Comparison of ENCODE assay signal across 1 cellular context in the genomic region with DNA sequence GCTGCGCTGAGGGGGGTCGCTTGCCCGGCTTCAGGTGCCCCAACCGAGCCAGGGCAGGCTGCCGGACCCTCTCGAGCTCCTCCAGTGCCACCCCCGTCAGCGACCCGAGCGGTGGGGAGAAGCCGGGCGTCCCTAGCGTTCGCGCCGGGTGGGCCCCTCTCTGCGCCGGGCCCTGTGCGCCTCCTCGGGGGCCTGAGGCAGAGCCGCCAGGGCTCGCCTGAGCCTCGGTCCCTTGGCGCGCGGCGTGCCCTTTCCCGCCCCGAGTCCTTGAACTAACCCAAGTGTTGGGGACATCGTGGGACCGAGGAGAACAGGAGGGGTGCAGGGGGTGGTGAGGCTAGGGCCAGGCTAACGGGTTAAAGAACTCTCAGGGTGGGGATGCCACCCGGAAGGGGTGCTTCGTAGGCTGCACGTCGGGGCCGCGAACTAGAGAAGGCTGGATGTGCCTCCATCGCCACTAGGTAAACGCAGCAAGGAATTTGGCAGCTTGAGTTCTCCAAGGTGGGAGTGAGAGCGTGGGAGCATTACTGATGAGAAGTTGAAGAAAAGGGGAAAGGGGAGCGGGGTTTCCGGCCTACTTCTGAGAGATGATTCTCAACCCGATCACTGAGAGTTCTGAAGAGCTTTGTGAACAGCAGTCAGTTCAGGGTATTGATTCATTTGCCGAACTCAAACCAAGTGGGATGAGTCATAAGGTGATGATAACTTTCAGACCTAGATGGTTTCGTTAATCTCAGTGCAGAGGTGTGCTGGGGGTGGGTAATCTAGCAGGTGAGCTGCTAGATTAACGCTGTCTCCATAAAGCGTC.
TF ChIP-seq lines count a peak whose summit lies in the region.

No MANE protein-coding gene starts in this region.

TF ChIP-seq in K562, 482 proteins besides CTCF, POLR2A, EP300 and RAD21 (continued from another document and continues in another):
- TF ChIP-seq, protein P1, sequence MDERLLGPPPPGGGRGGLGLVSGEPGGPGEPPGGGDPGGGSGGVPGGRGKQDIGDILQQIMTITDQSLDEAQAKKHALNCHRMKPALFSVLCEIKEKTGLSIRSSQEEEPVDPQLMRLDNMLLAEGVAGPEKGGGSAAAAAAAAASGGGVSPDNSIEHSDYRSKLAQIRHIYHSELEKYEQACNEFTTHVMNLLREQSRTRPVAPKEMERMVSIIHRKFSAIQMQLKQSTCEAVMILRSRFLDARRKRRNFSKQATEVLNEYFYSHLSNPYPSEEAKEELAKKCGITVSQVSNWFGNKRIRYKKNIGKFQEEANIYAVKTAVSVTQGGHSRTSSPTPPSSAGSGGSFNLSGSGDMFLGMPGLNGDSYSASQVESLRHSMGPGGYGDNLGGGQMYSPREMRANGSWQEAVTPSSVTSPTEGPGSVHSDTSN (CRISPR knock-in tag; IDR thresholded peaks at IDR 0.05; ENCODE audit: low read depth): no peak
- TF ChIP-seq, protein P1 (tag; conservative IDR thresholded peaks at IDR 0.05; ENCODE audit: low read depth): no peak
- TF ChIP-seq, protein P2, sequence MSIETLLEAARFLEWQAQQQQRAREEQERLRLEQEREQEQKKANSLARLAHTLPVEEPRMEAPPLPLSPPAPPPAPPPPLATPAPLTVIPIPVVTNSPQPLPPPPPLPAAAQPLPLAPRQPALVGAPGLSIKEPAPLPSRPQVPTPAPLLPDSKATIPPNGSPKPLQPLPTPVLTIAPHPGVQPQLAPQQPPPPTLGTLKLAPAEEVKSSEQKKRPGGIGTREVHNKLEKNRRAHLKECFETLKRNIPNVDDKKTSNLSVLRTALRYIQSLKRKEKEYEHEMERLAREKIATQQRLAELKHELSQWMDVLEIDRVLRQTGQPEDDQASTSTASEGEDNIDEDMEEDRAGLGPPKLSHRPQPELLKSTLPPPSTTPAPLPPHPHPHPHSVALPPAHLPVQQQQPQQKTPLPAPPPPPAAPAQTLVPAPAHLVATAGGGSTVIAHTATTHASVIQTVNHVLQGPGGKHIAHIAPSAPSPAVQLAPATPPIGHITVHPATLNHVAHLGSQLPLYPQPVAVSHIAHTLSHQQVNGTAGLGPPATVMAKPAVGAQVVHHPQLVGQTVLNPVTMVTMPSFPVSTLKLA (conservative IDR thresholded peaks at IDR 0.05): no peak
- TF ChIP-seq, protein P3, sequence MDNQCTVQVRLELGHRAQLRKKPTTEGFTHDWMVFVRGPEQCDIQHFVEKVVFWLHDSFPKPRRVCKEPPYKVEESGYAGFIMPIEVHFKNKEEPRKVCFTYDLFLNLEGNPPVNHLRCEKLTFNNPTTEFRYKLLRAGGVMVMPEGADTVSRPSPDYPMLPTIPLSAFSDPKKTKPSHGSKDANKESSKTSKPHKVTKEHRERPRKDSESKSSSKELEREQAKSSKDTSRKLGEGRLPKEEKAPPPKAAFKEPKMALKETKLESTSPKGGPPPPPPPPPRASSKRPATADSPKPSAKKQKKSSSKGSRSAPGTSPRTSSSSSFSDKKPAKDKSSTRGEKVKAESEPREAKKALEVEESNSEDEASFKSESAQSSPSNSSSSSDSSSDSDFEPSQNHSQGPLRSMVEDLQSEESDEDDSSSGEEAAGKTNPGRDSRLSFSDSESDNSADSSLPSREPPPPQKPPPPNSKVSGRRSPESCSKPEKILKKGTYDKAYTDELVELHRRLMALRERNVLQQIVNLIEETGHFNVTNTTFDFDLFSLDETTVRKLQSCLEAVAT (IDR thresholded peaks at IDR 0.05): peak in 1 of 2 experiments; percentile 4; a peak in 1 of 4 replicates
- TF ChIP-seq CBX5 (IDR thresholded peaks at IDR 0.05; ENCODE audit: borderline replicate concordance, low read depth): no peak
- TF ChIP-seq, protein P4, sequence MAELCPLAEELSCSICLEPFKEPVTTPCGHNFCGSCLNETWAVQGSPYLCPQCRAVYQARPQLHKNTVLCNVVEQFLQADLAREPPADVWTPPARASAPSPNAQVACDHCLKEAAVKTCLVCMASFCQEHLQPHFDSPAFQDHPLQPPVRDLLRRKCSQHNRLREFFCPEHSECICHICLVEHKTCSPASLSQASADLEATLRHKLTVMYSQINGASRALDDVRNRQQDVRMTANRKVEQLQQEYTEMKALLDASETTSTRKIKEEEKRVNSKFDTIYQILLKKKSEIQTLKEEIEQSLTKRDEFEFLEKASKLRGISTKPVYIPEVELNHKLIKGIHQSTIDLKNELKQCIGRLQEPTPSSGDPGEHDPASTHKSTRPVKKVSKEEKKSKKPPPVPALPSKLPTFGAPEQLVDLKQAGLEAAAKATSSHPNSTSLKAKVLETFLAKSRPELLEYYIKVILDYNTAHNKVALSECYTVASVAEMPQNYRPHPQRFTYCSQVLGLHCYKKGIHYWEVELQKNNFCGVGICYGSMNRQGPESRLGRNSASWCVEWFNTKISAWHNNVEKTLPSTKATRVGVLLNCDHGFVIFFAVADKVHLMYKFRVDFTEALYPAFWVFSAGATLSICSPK (IDR thresholded peaks at IDR 0.05; ENCODE audit: borderline replicate concordance): no peak
- TF ChIP-seq, protein P5, sequence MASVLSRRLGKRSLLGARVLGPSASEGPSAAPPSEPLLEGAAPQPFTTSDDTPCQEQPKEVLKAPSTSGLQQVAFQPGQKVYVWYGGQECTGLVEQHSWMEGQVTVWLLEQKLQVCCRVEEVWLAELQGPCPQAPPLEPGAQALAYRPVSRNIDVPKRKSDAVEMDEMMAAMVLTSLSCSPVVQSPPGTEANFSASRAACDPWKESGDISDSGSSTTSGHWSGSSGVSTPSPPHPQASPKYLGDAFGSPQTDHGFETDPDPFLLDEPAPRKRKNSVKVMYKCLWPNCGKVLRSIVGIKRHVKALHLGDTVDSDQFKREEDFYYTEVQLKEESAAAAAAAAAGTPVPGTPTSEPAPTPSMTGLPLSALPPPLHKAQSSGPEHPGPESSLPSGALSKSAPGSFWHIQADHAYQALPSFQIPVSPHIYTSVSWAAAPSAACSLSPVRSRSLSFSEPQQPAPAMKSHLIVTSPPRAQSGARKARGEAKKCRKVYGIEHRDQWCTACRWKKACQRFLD (CRISPR knock-in tag; IDR thresholded peaks at IDR 0.05): no peak
- TF ChIP-seq, protein P6, sequence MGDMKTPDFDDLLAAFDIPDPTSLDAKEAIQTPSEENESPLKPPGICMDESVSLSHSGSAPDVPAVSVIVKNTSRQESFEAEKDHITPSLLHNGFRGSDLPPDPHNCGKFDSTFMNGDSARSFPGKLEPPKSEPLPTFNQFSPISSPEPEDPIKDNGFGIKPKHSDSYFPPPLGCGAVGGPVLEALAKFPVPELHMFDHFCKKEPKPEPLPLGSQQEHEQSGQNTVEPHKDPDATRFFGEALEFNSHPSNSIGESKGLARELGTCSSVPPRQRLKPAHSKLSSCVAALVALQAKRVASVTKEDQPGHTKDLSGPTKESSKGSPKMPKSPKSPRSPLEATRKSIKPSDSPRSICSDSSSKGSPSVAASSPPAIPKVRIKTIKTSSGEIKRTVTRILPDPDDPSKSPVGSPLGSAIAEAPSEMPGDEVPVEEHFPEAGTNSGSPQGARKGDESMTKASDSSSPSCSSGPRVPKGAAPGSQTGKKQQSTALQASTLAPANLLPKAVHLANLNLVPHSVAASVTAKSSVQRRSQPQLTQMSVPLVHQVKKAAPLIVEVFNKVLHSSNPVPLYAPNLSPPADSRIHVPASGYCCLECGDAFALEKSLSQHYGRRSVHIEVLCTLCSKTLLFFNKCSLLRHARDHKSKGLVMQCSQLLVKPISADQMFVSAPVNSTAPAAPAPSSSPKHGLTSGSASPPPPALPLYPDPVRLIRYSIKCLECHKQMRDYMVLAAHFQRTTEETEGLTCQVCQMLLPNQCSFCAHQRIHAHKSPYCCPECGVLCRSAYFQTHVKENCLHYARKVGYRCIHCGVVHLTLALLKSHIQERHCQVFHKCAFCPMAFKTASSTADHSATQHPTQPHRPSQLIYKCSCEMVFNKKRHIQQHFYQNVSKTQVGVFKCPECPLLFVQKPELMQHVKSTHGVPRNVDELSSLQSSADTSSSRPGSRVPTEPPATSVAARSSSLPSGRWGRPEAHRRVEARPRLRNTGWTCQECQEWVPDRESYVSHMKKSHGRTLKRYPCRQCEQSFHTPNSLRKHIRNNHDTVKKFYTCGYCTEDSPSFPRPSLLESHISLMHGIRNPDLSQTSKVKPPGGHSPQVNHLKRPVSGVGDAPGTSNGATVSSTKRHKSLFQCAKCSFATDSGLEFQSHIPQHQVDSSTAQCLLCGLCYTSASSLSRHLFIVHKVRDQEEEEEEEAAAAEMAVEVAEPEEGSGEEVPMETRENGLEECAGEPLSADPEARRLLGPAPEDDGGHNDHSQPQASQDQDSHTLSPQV (IDR thresholded peaks at IDR 0.05): no peak
- TF ChIP-seq FUS (optimal IDR thresholded peaks at IDR 0.05; ENCODE audit: low read depth, low read length): no peak
- 0 out of 4 replicates have a peak, but pooled peaks of 1 of the 2 experiments have one; percentile 20 for TF ChIP-seq HDAC1 (IDR thresholded peaks at IDR 0.05)
- no peak for TF ChIP-seq PTRF (tag; IDR thresholded peaks at IDR 0.05)
- TF ChIP-seq SMC3 (conservative IDR thresholded peaks at IDR 0.05; ENCODE audit: insufficient read depth, low read depth, low read length): no peak
- TF ChIP-seq, protein P7, sequence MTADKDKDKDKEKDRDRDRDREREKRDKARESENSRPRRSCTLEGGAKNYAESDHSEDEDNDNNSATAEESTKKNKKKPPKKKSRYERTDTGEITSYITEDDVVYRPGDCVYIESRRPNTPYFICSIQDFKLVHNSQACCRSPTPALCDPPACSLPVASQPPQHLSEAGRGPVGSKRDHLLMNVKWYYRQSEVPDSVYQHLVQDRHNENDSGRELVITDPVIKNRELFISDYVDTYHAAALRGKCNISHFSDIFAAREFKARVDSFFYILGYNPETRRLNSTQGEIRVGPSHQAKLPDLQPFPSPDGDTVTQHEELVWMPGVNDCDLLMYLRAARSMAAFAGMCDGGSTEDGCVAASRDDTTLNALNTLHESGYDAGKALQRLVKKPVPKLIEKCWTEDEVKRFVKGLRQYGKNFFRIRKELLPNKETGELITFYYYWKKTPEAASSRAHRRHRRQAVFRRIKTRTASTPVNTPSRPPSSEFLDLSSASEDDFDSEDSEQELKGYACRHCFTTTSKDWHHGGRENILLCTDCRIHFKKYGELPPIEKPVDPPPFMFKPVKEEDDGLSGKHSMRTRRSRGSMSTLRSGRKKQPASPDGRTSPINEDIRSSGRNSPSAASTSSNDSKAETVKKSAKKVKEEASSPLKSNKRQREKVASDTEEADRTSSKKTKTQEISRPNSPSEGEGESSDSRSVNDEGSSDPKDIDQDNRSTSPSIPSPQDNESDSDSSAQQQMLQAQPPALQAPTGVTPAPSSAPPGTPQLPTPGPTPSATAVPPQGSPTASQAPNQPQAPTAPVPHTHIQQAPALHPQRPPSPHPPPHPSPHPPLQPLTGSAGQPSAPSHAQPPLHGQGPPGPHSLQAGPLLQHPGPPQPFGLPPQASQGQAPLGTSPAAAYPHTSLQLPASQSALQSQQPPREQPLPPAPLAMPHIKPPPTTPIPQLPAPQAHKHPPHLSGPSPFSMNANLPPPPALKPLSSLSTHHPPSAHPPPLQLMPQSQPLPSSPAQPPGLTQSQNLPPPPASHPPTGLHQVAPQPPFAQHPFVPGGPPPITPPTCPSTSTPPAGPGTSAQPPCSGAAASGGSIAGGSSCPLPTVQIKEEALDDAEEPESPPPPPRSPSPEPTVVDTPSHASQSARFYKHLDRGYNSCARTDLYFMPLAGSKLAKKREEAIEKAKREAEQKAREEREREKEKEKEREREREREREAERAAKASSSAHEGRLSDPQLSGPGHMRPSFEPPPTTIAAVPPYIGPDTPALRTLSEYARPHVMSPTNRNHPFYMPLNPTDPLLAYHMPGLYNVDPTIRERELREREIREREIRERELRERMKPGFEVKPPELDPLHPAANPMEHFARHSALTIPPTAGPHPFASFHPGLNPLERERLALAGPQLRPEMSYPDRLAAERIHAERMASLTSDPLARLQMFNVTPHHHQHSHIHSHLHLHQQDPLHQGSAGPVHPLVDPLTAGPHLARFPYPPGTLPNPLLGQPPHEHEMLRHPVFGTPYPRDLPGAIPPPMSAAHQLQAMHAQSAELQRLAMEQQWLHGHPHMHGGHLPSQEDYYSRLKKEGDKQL (CRISPR knock-in tag; IDR thresholded peaks at IDR 0.05; ENCODE audit: borderline replicate concordance): no peak
- TF ChIP-seq SMARCA5 (IDR thresholded peaks at IDR 0.05): no peak
- no peak for TF ChIP-seq HOXB6 (CRISPR knock-in tag; IDR thresholded peaks at IDR 0.05; ENCODE audit: borderline replicate concordance)
- no peak; the same call in 1 of the 2 replicates for TF ChIP-seq ZC3H4 (CRISPR knock-in tag; IDR thresholded peaks at IDR 0.05; ENCODE audit: borderline replicate concordance)
- TF ChIP-seq TAF9B (IDR thresholded peaks at IDR 0.05; ENCODE audit: partially characterized antibody): no peak
- no peak for TF ChIP-seq PCBP2 (IDR thresholded peaks at IDR 0.05; ENCODE audit: low read depth, low read length, poor library complexity, severe bottlenecking)
- no peak for TF ChIP-seq ZNF274 (IDR thresholded peaks at IDR 0.05; ENCODE audit: borderline replicate concordance, low read depth, low read length)
- no peak for TF ChIP-seq MTA1 (IDR thresholded peaks at IDR 0.05; ENCODE audit: borderline replicate concordance)
- TF ChIP-seq RBM25 (IDR thresholded peaks at IDR 0.05; ENCODE audit: low read depth, low read length, severe bottlenecking): no peak
- TF ChIP-seq FOS (IDR thresholded peaks at IDR 0.05; ENCODE audit: extremely low read depth, insufficient read length): no peak
- TF ChIP-seq IFI16 (CRISPR knock-in tag; IDR thresholded peaks at IDR 0.05): no peak
- no peak for TF ChIP-seq SAFB (IDR thresholded peaks at IDR 0.05; ENCODE audit: borderline replicate concordance, low read depth, low read length)
- no peak for TF ChIP-seq ZNF77 (CRISPR knock-in tag; IDR thresholded peaks at IDR 0.05)
- no peak for TF ChIP-seq ZNF79 (CRISPR knock-in tag; IDR thresholded peaks at IDR 0.05; ENCODE audit: low read depth)
- no peak for TF ChIP-seq ZBTB17 (CRISPR knock-in tag; IDR thresholded peaks at IDR 0.05)
- TF ChIP-seq ZFX (CRISPR knock-in tag; IDR thresholded peaks at IDR 0.05): peak; percentile 83
- TF ChIP-seq NR2C1 (IDR thresholded peaks at IDR 0.05): no peak
- no peak for TF ChIP-seq NR2C1 (tag; IDR thresholded peaks at IDR 0.05)
- no peak for TF ChIP-seq FOXK1 (CRISPR knock-in tag; IDR thresholded peaks at IDR 0.05; ENCODE audit: borderline replicate concordance)
